In genomic region chr21:15298755-15299154, GRCh38 we compare ENCODE assay signal across 8 cellular contexts.
DNase-seq lines count a peak whose midpoint lies in the region; ATAC-seq, FAIRE-seq and TF ChIP-seq lines count a peak whose summit lies in the region.
"Not testable (repeated sequence)": the region's sequence is repeated elsewhere in the genome, so short reads cannot be mapped to it uniquely, and the experiment has no call there.

No MANE protein-coding gene starts in this region.

- intact Hi-C loops in pancreas (cut with DNase I), result not testable (repeated sequence)

- POLR2A ChIA-PET in A549 (lab: Yijun Ruan, JAX); HEK293 (lab: Yijun Ruan, JAX): not testable (repeated sequence)

- peak; percentile 56 for FAIRE-seq in A204.1 (lab: Jason Lieb, UNC)
- not testable (repeated sequence) for FAIRE-seq in A549 (lab: Jason Lieb, UNC)
- FAIRE-seq in endometrium (lab: Jason Lieb, UNC), result peak; percentile 72
- peak; percentile 72 for FAIRE-seq in frontal cortex (lab: Jason Lieb, UNC)
- peak; percentile 68 for FAIRE-seq in islet of Langerhans (lab: Jason Lieb, UNC)
- peak; percentile 68 for FAIRE-seq in pancreas (lab: Jason Lieb, UNC)
- peak; percentile 30 for FAIRE-seq in small intestine (lab: Jason Lieb, UNC)

- DNase-seq in A549 (ENCODE audit: low read depth in 1 of 2, low spot score in 1 of 2); frontal cortex (ENCODE audit: low spot score in 2 of 2); pancreas; small intestine: not testable (repeated sequence)

- 85% methylated on average over 8 of the region's 8 CpGs for WGBS in A549 (ENCODE audit: missing lambda C conversion rate)
- WGBS in pancreas, 2 donors, result 94 to 97% methylated on average over 8 of the region's 8 CpGs
- 95% methylated on average over 8 of the region's 8 CpGs for WGBS in small intestine, 3 donors

- ATAC-seq in A549, pancreas: not testable (repeated sequence)

- not testable (repeated sequence) for H3K9me3 ChIP-seq in A549; HEK293 (ENCODE audit: control insufficient read depth, insufficient read depth, low read depth, low read length); pancreas; small intestine (ENCODE audit: control insufficient read depth, low read depth)

- not testable (repeated sequence) for H3K27ac ChIP-seq in A549; HEK293 (ENCODE audit: extremely low read depth, low read depth, low read length); pancreas; small intestine (ENCODE audit: low read depth in 1 of 2, low read length in 1 of 2)

- H3K4me1 ChIP-seq in A549; HEK293 (ENCODE audit: control insufficient read depth, insufficient read depth, low read length); pancreas; small intestine (ENCODE audit: control insufficient read depth in 2 of 2, insufficient read depth in 1 of 2, low read depth in 1 of 2, low read length in 1 of 2): not testable (repeated sequence)

- CTCF ChIA-PET in A549 (lab: Yijun Ruan, JAX); HEK293 (lab: Yijun Ruan, JAX): not testable (repeated sequence)

- H3K36me3 ChIP-seq in HEK293 (ENCODE audit: control insufficient read depth in 2 of 2, insufficient read depth in 1 of 2, low read length in 2 of 2); pancreas; small intestine (ENCODE audit: control insufficient read depth in 2 of 2, insufficient read depth in 2 of 2, low read length in 2 of 2): not testable (repeated sequence)

- H3K4me3 ChIP-seq in A549; HEK293 (ENCODE audit: low read depth, low read length); pancreas; small intestine (ENCODE audit: low read depth in 1 of 2, low read length in 2 of 2): not testable (repeated sequence)

- not testable (repeated sequence) for TF ChIP-seq RAD21 in A549 (conservative IDR thresholded peaks at IDR 0.05 in 1 of 2, IDR thresholded peaks at IDR 0.05 in 1 of 2)

- TF ChIP-seq CTCF in A549 (IDR thresholded peaks at IDR 0.05); HEK293 (tag by site-specific recombination; IDR thresholded peaks at IDR 0.05); pancreas (IDR thresholded peaks at IDR 0.05): not testable (repeated sequence)

- not testable (repeated sequence) for H3K27me3 ChIP-seq in pancreas; small intestine (ENCODE audit: control insufficient read depth in 2 of 2, insufficient read depth in 2 of 2, low read length in 2 of 2)

- TF ChIP-seq EP300 in A549 (IDR thresholded peaks at IDR 0.05), result not testable (repeated sequence)

- not testable (repeated sequence) for H3K4me2 ChIP-seq in A549

- TF ChIP-seq POLR2A in A549 (IDR thresholded peaks at IDR 0.05; ENCODE audit: low read length), result not testable (repeated sequence)

TF ChIP-seq in A549, 52 proteins besides CTCF, POLR2A, EP300 and RAD21:
- peak; percentile 51 for TF ChIP-seq ZC3H11A (IDR thresholded peaks at IDR 0.05)
TF ChIP-seq in A549: peak in this region for 1; not testable (repeated sequence) for 51.

TF ChIP-seq in HEK293, 187 proteins besides CTCF, POLR2A, EP300 and RAD21 (continues in another document):
- peak; percentile 59 for TF ChIP-seq ZNF426 (tag by site-specific recombination; IDR thresholded peaks at IDR 0.05)
- TF ChIP-seq, protein P1, sequence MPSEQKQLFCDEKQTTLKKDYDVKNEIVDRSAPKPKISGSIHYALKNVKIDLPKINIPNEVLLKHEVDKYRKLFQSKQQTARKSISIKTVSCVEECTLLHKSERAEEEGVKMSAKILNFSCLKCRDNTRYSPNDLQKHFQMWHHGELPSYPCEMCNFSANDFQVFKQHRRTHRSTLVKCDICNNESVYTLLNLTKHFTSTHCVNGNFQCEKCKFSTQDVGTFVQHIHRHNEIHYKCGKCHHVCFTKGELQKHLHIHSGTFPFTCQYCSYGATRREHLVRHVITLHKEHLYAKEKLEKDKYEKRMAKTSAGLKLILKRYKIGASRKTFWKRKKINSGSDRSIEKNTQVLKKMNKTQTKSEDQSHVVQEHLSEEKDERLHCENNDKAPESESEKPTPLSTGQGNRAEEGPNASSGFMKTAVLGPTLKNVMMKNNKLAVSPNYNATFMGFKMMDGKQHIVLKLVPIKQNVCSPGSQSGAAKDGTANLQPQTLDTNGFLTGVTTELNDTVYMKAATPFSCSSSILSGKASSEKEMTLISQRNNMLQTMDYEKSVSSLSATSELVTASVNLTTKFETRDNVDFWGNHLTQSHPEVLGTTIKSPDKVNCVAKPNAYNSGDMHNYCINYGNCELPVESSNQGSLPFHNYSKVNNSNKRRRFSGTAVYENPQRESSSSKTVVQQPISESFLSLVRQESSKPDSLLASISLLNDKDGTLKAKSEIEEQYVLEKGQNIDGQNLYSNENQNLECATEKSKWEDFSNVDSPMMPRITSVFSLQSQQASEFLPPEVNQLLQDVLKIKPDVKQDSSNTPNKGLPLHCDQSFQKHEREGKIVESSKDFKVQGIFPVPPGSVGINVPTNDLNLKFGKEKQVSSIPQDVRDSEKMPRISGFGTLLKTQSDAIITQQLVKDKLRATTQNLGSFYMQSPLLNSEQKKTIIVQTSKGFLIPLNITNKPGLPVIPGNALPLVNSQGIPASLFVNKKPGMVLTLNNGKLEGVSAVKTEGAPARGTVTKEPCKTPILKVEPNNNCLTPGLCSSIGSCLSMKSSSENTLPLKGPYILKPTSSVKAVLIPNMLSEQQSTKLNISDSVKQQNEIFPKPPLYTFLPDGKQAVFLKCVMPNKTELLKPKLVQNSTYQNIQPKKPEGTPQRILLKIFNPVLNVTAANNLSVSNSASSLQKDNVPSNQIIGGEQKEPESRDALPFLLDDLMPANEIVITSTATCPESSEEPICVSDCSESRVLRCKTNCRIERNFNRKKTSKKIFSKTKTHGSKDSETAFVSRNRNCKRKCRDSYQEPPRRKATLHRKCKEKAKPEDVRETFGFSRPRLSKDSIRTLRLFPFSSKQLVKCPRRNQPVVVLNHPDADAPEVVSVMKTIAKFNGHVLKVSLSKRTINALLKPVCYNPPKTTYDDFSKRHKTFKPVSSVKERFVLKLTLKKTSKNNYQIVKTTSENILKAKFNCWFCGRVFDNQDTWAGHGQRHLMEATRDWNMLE (tag by site-specific recombination; conservative IDR thresholded peaks at IDR 0.05; ENCODE audit: low read depth), result peak; percentile 60; the same call in 1 of the 2 replicates
- TF ChIP-seq ZNF394 (tag by site-specific recombination; IDR thresholded peaks at IDR 0.05; ENCODE audit: borderline replicate concordance), result peak; percentile 81; the same call in 1 of the 2 replicates
- TF ChIP-seq, protein P2, sequence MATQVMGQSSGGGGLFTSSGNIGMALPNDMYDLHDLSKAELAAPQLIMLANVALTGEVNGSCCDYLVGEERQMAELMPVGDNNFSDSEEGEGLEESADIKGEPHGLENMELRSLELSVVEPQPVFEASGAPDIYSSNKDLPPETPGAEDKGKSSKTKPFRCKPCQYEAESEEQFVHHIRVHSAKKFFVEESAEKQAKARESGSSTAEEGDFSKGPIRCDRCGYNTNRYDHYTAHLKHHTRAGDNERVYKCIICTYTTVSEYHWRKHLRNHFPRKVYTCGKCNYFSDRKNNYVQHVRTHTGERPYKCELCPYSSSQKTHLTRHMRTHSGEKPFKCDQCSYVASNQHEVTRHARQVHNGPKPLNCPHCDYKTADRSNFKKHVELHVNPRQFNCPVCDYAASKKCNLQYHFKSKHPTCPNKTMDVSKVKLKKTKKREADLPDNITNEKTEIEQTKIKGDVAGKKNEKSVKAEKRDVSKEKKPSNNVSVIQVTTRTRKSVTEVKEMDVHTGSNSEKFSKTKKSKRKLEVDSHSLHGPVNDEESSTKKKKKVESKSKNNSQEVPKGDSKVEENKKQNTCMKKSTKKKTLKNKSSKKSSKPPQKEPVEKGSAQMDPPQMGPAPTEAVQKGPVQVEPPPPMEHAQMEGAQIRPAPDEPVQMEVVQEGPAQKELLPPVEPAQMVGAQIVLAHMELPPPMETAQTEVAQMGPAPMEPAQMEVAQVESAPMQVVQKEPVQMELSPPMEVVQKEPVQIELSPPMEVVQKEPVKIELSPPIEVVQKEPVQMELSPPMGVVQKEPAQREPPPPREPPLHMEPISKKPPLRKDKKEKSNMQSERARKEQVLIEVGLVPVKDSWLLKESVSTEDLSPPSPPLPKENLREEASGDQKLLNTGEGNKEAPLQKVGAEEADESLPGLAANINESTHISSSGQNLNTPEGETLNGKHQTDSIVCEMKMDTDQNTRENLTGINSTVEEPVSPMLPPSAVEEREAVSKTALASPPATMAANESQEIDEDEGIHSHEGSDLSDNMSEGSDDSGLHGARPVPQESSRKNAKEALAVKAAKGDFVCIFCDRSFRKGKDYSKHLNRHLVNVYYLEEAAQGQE (tag by site-specific recombination; IDR thresholded peaks at IDR 0.05), result 0 out of 2 replicates have a peak, but pooled peaks have one; percentile 21
- peak; percentile 10; the same call in 1 of the 2 replicates for TF ChIP-seq ZNF140 (tag by site-specific recombination; IDR thresholded peaks at IDR 0.05)
